2 cellular contexts compared by ENCODE assay signal in the genomic region with DNA sequence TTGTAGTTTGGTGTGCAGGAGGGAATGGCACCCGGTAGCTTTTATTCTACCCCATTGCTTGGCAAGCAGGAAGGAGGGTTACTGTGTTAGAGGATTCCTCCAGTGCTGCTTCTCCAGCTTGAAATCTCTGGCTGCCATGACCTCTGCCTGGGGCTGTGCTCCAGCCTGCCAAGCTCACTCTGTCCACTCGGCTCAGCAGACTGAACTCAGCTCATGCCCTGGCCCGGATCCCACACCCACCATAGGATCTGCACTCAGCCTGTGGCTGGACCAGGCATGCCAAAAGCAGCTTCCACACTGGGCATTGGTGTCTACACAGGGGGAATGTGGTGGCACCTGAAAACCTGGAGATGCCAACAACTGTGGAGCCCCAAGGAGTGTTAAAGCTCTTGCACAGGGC.
TF ChIP-seq lines count a peak whose summit lies in the region.

No MANE protein-coding gene starts in this region.

TF ChIP-seq in H1, 55 proteins besides CTCF, POLR2A, EP300 and RAD21:
- TF ChIP-seq BACH1 (IDR thresholded peaks at IDR 0.05; ENCODE audit: low read length): no peak
- TF ChIP-seq BRCA1 (IDR thresholded peaks at IDR 0.05; ENCODE audit: low read depth, low read length): no peak
- TF ChIP-seq KDM4A (IDR thresholded peaks at IDR 0.05; ENCODE audit: low read depth, low read length, severe bottlenecking): no peak
- TF ChIP-seq SP4 (IDR thresholded peaks at IDR 0.05; ENCODE audit: low read length): no peak
- no peak for TF ChIP-seq SRF (IDR thresholded peaks at IDR 0.05; ENCODE audit: low read depth, low read length)
- TF ChIP-seq MAFK (IDR thresholded peaks at IDR 0.05; ENCODE audit: low read depth, low read length): no peak
- no peak for TF ChIP-seq SP2 (IDR thresholded peaks at IDR 0.05; ENCODE audit: low read length)
- no peak for TF ChIP-seq YY1 (IDR thresholded peaks at IDR 0.05; ENCODE audit: low read depth, low read length)
- no peak for TF ChIP-seq TAF7 (optimal IDR thresholded peaks at IDR 0.05; ENCODE audit: borderline replicate concordance, low read depth, low read length)
- TF ChIP-seq KDM1A (IDR thresholded peaks at IDR 0.05; ENCODE audit: borderline replicate concordance, low read length): no peak
- no peak for TF ChIP-seq TAF1 (IDR thresholded peaks at IDR 0.05; ENCODE audit: low read depth, low read length)
- TF ChIP-seq, protein P1, sequence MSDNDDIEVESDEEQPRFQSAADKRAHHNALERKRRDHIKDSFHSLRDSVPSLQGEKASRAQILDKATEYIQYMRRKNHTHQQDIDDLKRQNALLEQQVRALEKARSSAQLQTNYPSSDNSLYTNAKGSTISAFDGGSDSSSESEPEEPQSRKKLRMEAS (IDR thresholded peaks at IDR 0.05): no peak
- TF ChIP-seq RFX5 (IDR thresholded peaks at IDR 0.05; ENCODE audit: borderline replicate concordance, low read depth, low read length): no peak
- TF ChIP-seq NANOG (IDR thresholded peaks at IDR 0.05; ENCODE audit: insufficient read depth, low read depth, low read length, poor library complexity, severe bottlenecking): no peak
- no peak for TF ChIP-seq BCL11A (IDR thresholded peaks at IDR 0.05; ENCODE audit: low read depth in 2 of 2, low read length in 2 of 2)

TF ChIP-seq in GM23338, 12 proteins besides CTCF, POLR2A, EP300 and RAD21:
- TF ChIP-seq EZH2phosphoT487 (IDR thresholded peaks at IDR 0.05; ENCODE audit: unreplicated experiment) (no peak), ZNF331 (CRISPR knock-in tag; IDR thresholded peaks at IDR 0.05; ENCODE audit: low read depth) (no peak), EZH2 (IDR thresholded peaks at IDR 0.05; ENCODE audit: low read depth, unreplicated experiment) (no peak), ZNF114 (CRISPR knock-in tag; IDR thresholded peaks at IDR 0.05) (no peak)
- TF ChIP-seq, protein P2, sequence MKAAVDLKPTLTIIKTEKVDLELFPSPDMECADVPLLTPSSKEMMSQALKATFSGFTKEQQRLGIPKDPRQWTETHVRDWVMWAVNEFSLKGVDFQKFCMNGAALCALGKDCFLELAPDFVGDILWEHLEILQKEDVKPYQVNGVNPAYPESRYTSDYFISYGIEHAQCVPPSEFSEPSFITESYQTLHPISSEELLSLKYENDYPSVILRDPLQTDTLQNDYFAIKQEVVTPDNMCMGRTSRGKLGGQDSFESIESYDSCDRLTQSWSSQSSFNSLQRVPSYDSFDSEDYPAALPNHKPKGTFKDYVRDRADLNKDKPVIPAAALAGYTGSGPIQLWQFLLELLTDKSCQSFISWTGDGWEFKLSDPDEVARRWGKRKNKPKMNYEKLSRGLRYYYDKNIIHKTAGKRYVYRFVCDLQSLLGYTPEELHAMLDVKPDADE (IDR thresholded peaks at IDR 0.05): no peak
- TF ChIP-seq, protein P3, sequence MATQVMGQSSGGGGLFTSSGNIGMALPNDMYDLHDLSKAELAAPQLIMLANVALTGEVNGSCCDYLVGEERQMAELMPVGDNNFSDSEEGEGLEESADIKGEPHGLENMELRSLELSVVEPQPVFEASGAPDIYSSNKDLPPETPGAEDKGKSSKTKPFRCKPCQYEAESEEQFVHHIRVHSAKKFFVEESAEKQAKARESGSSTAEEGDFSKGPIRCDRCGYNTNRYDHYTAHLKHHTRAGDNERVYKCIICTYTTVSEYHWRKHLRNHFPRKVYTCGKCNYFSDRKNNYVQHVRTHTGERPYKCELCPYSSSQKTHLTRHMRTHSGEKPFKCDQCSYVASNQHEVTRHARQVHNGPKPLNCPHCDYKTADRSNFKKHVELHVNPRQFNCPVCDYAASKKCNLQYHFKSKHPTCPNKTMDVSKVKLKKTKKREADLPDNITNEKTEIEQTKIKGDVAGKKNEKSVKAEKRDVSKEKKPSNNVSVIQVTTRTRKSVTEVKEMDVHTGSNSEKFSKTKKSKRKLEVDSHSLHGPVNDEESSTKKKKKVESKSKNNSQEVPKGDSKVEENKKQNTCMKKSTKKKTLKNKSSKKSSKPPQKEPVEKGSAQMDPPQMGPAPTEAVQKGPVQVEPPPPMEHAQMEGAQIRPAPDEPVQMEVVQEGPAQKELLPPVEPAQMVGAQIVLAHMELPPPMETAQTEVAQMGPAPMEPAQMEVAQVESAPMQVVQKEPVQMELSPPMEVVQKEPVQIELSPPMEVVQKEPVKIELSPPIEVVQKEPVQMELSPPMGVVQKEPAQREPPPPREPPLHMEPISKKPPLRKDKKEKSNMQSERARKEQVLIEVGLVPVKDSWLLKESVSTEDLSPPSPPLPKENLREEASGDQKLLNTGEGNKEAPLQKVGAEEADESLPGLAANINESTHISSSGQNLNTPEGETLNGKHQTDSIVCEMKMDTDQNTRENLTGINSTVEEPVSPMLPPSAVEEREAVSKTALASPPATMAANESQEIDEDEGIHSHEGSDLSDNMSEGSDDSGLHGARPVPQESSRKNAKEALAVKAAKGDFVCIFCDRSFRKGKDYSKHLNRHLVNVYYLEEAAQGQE (IDR thresholded peaks at IDR 0.05; ENCODE audit: unreplicated experiment): no peak
